In the genomic region with DNA sequence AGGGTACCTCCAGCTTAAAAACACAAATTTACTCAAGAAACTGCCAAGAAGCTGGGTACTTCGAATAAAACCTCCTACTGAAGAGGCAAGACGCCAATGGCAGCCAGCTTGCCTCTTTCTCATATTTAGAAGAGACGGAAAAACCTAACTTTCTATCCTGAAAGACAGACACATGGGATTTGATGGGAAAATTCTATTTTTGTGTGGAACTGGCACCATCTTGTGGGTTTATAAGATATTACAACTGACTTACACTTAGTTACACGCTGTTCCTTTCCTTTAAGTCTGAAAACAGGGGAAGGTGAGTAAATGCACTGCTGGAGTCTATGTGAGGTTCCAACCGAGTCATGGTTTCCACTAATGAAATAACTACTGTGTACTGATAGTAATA, we compare ENCODE assay signal across 9 cellular contexts. TPM values are rescaled to one million over a fixed set of nuclear protein-coding genes. Genes with fewer than 3 reads are reported as not detected.
A peak's percentile ranks its signal among the peaks of the same experiment; 100 is the strongest.
DNase-seq lines count a peak whose midpoint lies in the region; FAIRE-seq and TF ChIP-seq lines count a peak whose summit lies in the region.
"Had no signal": no experiment of that assay in that cellular context is flagged by ENCODE, and none has a peak within 500 bp of the region (broad histone marks: within the 10 kb centered on the region; RNA-seq: fewer than 3 reads in every experiment).

No MANE protein-coding gene starts in this region.

- H3K27me3 Mint-ChIP-seq in type B pancreatic cell: no peaks in the 10 kb centered on the region
- H3K27me3 Mint-ChIP-seq: IgD-negative memory B cell had no signal

- H3K27ac Mint-ChIP-seq in type B pancreatic cell: no peak overlapping the region
- H3K27ac Mint-ChIP-seq: IgD-negative memory B cell had no signal

- no peak for FAIRE-seq in GM19239 (lab: Jason Lieb, UNC)

- H3K36me3 Mint-ChIP-seq in type B pancreatic cell: peaks cover 30% of the 10 kb centered on the region

- H3K9me3 Mint-ChIP-seq in type B pancreatic cell: no peaks in the 10 kb centered on the region
- H3K9me3 Mint-ChIP-seq: IgD-negative memory B cell had no signal

- in situ Hi-C loops in KBM-7 (cut with MboI; ENCODE audit: low pct_unique_long_range_greater_than_20kb, low sequenced_read_pairs): no loop called here

- H3K4me3 Mint-ChIP-seq in type B pancreatic cell: no peak overlapping the region
- H3K4me3 Mint-ChIP-seq: IgD-negative memory B cell had no signal

- peak; percentile 13 for DNase-seq in D341Med (ENCODE audit: low spot score)
- peak; percentile 44 for DNase-seq in KBM-7
- DNase-seq in astrocyte of the hippocampus (ENCODE audit: low read depth, low spot score): peak; percentile 69
- peak; percentile 78 for DNase-seq in inferior parietal cortex (ENCODE audit: extremely low spot score)
- no peak for DNase-seq in type B pancreatic cell (ENCODE audit: extremely low spot score, unreplicated experiment)
- DNase-seq in GM19239 (ENCODE audit: insufficient read length, low spot score): no peak
- DNase-seq in stimulated activated CD4-positive, alpha-beta T cell treated with anti-CD3 and anti-CD28 coated beads, Interleukin-4, amount 100 ng/mL, for 24 hours: no peak
- no peak for DNase-seq in NCI-H187 (lab: John Stamatoyannopoulos, UW)

- H3K4me1 Mint-ChIP-seq in type B pancreatic cell (ENCODE audit: unreplicated experiment): no peaks in the 10 kb centered on the region

- TF ChIP-seq CTCF in type B pancreatic cell (conservative IDR thresholded peaks at IDR 0.05): peak; percentile 84

RNA-seq across cellular contexts. Expression of gene ZNF18, which starts 10.3 kb away (rescaled TPM):
- 7.3 and 8.2 TPM in 2 replicates for total RNA-seq in type B pancreatic cell (ENCODE audit: low replicate concordance)

RNA-seq across cellular contexts. Expression of gene MAP2K4, which starts 33.7 kb away (rescaled TPM):
- total RNA-seq in type B pancreatic cell (ENCODE audit: low replicate concordance): 45.1 and 49.6 TPM in 2 replicates

Comparison
In these comparisons a context has a peak if more than half of its experiments do, and no peak if none do; other contexts are left out.
1. DNase-seq: peak in D341Med (single experiment), KBM-7 (single experiment), astrocyte of the hippocampus (single experiment) and inferior parietal cortex (single experiment); none in type B pancreatic cell (single experiment), GM19239 (single experiment), stimulated activated CD4-positive, alpha-beta T cell treated with anti-CD3 and anti-CD28 coated beads, Interleukin-4, amount 100 ng/mL, for 24 hours (single experiment) and NCI-H187 (0 of 2).